4 cellular contexts compared by ENCODE assay signal in genomic region chr5:38364825-38365224, GRCh38.
"Had no signal": no experiment of that assay in that cellular context is flagged by ENCODE, and none has a peak within 500 bp of the region (broad histone marks: within the 10 kb centered on the region; RNA-seq: fewer than 3 reads in every experiment).

No MANE protein-coding gene starts in this region.

- H3K4me3 ChIP-seq: K562 had no signal

- H3K27ac ChIP-seq: HL-60 had no signal

- DNase-seq: IMR-90, KBM-7 had no signal
